Comparison of ENCODE assay signal across 1 cellular context in the genomic region with DNA sequence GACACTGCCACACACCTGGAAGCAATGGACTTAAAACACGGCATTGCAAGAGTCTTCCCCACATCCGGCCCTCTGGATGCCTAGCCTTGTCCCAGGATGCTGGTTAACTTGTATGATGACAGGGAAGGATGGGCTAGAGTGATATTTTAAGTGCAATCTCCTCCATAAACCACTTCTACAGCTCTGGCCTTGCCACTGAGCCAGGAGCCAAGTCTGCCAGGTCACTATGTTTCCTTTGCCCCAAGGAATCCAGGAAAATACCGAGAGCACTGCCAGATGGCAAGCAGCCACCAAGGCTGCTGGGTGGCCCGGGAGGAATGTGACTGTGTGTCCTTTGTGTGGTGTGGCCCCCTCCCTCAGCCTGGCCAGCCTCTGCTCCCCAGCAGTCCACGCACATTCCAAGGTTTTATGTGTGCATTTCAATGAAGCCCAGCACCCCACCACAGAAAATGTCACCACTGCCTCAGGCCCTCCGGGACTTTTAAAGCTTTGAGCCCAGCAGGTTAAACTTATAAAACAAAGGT.
TF ChIP-seq lines count a peak whose summit lies in the region.

No MANE protein-coding gene starts in this region.

TF ChIP-seq in IMR-90, 13 proteins besides CTCF, POLR2A, EP300 and RAD21 (continued from another document):
- TF ChIP-seq, protein P1, sequence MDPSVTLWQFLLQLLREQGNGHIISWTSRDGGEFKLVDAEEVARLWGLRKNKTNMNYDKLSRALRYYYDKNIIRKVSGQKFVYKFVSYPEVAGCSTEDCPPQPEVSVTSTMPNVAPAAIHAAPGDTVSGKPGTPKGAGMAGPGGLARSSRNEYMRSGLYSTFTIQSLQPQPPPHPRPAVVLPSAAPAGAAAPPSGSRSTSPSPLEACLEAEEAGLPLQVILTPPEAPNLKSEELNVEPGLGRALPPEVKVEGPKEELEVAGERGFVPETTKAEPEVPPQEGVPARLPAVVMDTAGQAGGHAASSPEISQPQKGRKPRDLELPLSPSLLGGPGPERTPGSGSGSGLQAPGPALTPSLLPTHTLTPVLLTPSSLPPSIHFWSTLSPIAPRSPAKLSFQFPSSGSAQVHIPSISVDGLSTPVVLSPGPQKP (IDR thresholded peaks at IDR 0.05; ENCODE audit: borderline replicate concordance, low read depth, low read length): no peak
- TF ChIP-seq MAFK (IDR thresholded peaks at IDR 0.05; ENCODE audit: low read depth, low read length): no peak
